ENCODE assay signal across 9 cellular contexts in genomic region chr3:124443446-124443845, GRCh38.
"Had no signal": no experiment of that assay in that cellular context is flagged by ENCODE, and none has a peak within 500 bp of the region (broad histone marks: within the 10 kb centered on the region; RNA-seq: fewer than 3 reads in every experiment).

No MANE protein-coding gene starts in this region.

- ATAC-seq: GM23338, HCT116 had no signal

- H3K9me3 Mint-ChIP-seq: GM23338, H9, HFFc6 had no signal

- H3K4me3 Mint-ChIP-seq: GM23338, H9, HFFc6 had no signal

- DNase-seq: GM23248, GOT3, H7, H9, HCEC 1CT, HFFc6 had no signal

- H3K27ac Mint-ChIP-seq: GM23338, H9, HFFc6 had no signal

- H3K27ac ChIP-seq: GM23248 had no signal

- H3K4me3 ChIP-seq: GM23248, GM23338, HAP-1 had no signal
